In the genomic region with DNA sequence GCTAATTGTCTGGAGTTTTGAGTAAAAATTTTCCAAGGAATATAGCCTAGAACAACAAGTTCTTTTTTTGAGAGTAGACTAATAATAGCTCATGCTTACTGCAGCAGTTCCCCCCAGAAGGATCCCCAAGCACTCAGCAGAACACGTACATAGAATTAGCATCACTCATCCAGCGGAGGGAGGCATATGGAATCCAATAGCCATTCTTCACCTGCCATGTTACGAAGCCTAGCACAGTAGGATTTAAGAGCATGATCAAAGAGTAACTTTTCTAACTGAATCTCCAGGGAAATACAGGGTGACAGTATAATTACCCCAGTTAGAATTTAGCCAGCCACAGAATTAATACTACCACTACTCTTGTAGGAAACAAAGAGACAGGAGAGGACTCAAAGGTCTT, we compare ENCODE assay signal across 3 cellular contexts.
"Had no signal": no experiment of that assay in that cellular context is flagged by ENCODE, and none has a peak within 500 bp of the region (broad histone marks: within the 10 kb centered on the region; RNA-seq: fewer than 3 reads in every experiment).

No MANE protein-coding gene starts in this region.

- ATAC-seq: GM12878 had no signal

- H3K4me3 ChIP-seq: GM12878 had no signal

- DNase-seq: GDM1, GF-D8 had no signal
